Comparison of ENCODE assay signal across 6 cellular contexts in genomic region chr2:219254590-219255219, GRCh38. TPM values are rescaled to one million over a fixed set of nuclear protein-coding genes. Genes with fewer than 3 reads are reported as not detected.
DNase-seq lines count a peak whose midpoint lies in the region; ATAC-seq lines count a peak whose summit lies in the region.

No MANE protein-coding gene starts in this region.

- no peak overlapping the region for H4K91ac ChIP-seq in mesenchymal stem cell (ENCODE audit: low read length)

- H3K27me3 ChIP-seq in mesenchymal stem cell (ENCODE audit: control insufficient read depth in 1 of 2, insufficient read depth in 1 of 2, low read length in 2 of 2), result peaks cover 5 to 20% of the 10 kb centered on the region in 2 experiments

- peak overlapping the region; percentile 84 for H3K27ac Mint-ChIP-seq in activated naive CD4-positive, alpha-beta T cell treated with anti-CD3 and anti-CD28 coated beads, Interleukin-2, amount 10 ng/mL, durations not matched to agents 7 days and 5 days

- WGBS in mesenchymal stem cell, result 35% methylated on average over 12 of the region's 13 CpGs

- peaks cover 33% of the 10 kb centered on the region for H3K36me3 Mint-ChIP-seq in activated naive CD4-positive, alpha-beta T cell treated with anti-CD3 and anti-CD28 coated beads, Interleukin-2, amount 10 ng/mL, durations not matched to agents 7 days and 5 days

- peaks cover 2% of the 10 kb centered on the region for H3K79me1 ChIP-seq in mesenchymal stem cell (replicated peaks; ENCODE audit: low read length, poor library complexity, severe bottlenecking)

- no peak overlapping the region for H3K18ac ChIP-seq in mesenchymal stem cell (ENCODE audit: low read depth in 1 of 2, low read length in 2 of 2)

- H3K36me3 ChIP-seq in mesenchymal stem cell (ENCODE audit: control insufficient read depth in 1 of 2, insufficient read depth in 2 of 2, low read depth in 1 of 2, low read length in 2 of 2), result peaks cover 7 to 14% of the 10 kb centered on the region in 2 experiments

- ATAC-seq in GM18858 (IDR thresholded peaks at IDR 0.05; ENCODE audit: unreplicated experiment), result peak; percentile 24
- ATAC-seq in HG03442 (IDR thresholded peaks at IDR 0.05; ENCODE audit: unreplicated experiment), result peak; percentile 21
- ATAC-seq in sciatic nerve, result no peak

- H4K8ac ChIP-seq in mesenchymal stem cell (ENCODE audit: low read length), result no peak overlapping the region

- no peak overlapping the region for H3K4ac ChIP-seq in mesenchymal stem cell (ENCODE audit: low read depth in 1 of 2, low read length in 2 of 2)

- H2AFZ ChIP-seq in mesenchymal stem cell (ENCODE audit: low read depth, low read length), result peak overlapping the region; percentile 57

- H3K9me3 ChIP-seq in mesenchymal stem cell (ENCODE audit: control insufficient read depth, low read length), result no peaks in the 10 kb centered on the region

- intact Hi-C loops in sciatic nerve (cut with DNase I), result no loop called here

- no peak overlapping the region for H3K27ac ChIP-seq in mesenchymal stem cell (ENCODE audit: low read length, poor library complexity, severe bottlenecking)

- H2BK120ac ChIP-seq in mesenchymal stem cell (ENCODE audit: low read depth, low read length), result no peak overlapping the region

- H3K14ac ChIP-seq in mesenchymal stem cell (ENCODE audit: low read length in 2 of 2), result no peak overlapping the region

- H3K23ac ChIP-seq in mesenchymal stem cell (ENCODE audit: low read length in 2 of 2), result peak overlapping the region in 1 of 2 experiments; percentile 19

- H2BK15ac ChIP-seq in mesenchymal stem cell (ENCODE audit: low read depth, poor library complexity, severe bottlenecking), result no peak overlapping the region

- peaks cover 45% of the 10 kb centered on the region for H3K4me1 Mint-ChIP-seq in activated naive CD4-positive, alpha-beta T cell treated with anti-CD3 and anti-CD28 coated beads, Interleukin-2, amount 10 ng/mL, durations not matched to agents 7 days and 5 days

- H3K4me1 ChIP-seq in mesenchymal stem cell (ENCODE audit: control insufficient read depth, insufficient read depth, low read depth, low read length), result peaks cover 44% of the 10 kb centered on the region

- H2BK12ac ChIP-seq in mesenchymal stem cell (ENCODE audit: low read length in 2 of 2), result no peak overlapping the region

- H3K9ac ChIP-seq in mesenchymal stem cell (ENCODE audit: low read length), result peak overlapping the region; percentile 52

- no peaks in the 10 kb centered on the region for H3K9me3 Mint-ChIP-seq in activated naive CD4-positive, alpha-beta T cell treated with anti-CD3 and anti-CD28 coated beads, Interleukin-2, amount 10 ng/mL, durations not matched to agents 7 days and 5 days

- H3K27me3 Mint-ChIP-seq in activated naive CD4-positive, alpha-beta T cell treated with anti-CD3 and anti-CD28 coated beads, Interleukin-2, amount 10 ng/mL, durations not matched to agents 7 days and 5 days, result peaks cover 14% of the 10 kb centered on the region

- CTCF ChIA-PET in activated naive CD4-positive, alpha-beta T cell treated with anti-CD3 and anti-CD28 coated beads, Interleukin-2, amount 10 ng/mL, durations not matched to agents 7 days and 5 days (lab: Charles Lee), result interaction anchor here (1.0 to 5.5 kb wide), 6 partner anchors 10 to 83 kb away, joined by 3 to 49 read pairs (median 4); partner anchors contain the start of genes DNAJB2, GLB1L and STK16

- peak overlapping the region; percentile 92 for H3K4me3 Mint-ChIP-seq in activated naive CD4-positive, alpha-beta T cell treated with anti-CD3 and anti-CD28 coated beads, Interleukin-2, amount 10 ng/mL, durations not matched to agents 7 days and 5 days

- peak overlapping the region; percentile 100 for H3K4me2 ChIP-seq in mesenchymal stem cell (ENCODE audit: low read length, poor library complexity, severe bottlenecking)

- H3K4me3 ChIP-seq in mesenchymal stem cell (ENCODE audit: insufficient read depth in 1 of 2, low read depth in 1 of 2, low read length in 2 of 2), result peak overlapping the region; percentile 57 to 85

- H2AK5ac ChIP-seq in mesenchymal stem cell (ENCODE audit: low read length, severe bottlenecking), result no peak overlapping the region

- DNase-seq in activated naive CD4-positive, alpha-beta T cell treated with anti-CD3 and anti-CD28 coated beads, Interleukin-2, amount 10 ng/mL, durations not matched to agents 7 days and 5 days, result peak; percentile 59
- DNase-seq in mesenchymal stem cell, result peak; percentile 54
- no peak for DNase-seq in sciatic nerve (ENCODE audit: low spot score)
- no peak for DNase-seq in A172 (ENCODE audit: low spot score)

- no peak overlapping the region for H2BK5ac ChIP-seq in mesenchymal stem cell (ENCODE audit: low read depth, low read length, poor library complexity, severe bottlenecking)

RNA-seq across cellular contexts. Expression of gene TUBA4A, which starts 1.0 kb away (rescaled TPM):
- 11.2 TPM for polyA plus RNA-seq in mesenchymal stem cell (2013, experiment 1 of 2)
- polyA plus RNA-seq in mesenchymal stem cell (2013, experiment 2 of 2), result 9.3 TPM
- 12.5 TPM for total RNA-seq in sciatic nerve
- total RNA-seq in A172 (2014; rRNA removed; shearing (Covaris generic)), result 106 and 115 TPM in 2 replicates

RNA-seq across cellular contexts. Expression of gene TUBA4B, which starts 1.7 kb away (rescaled TPM):
- polyA plus RNA-seq in mesenchymal stem cell (2013, experiment 1 of 2), result not detected
- polyA plus RNA-seq in mesenchymal stem cell (2013, experiment 2 of 2), result not detected
- total RNA-seq in sciatic nerve, result not detected
- not detected in 2 replicates for total RNA-seq in A172 (2014; rRNA removed; shearing (Covaris generic))

RNA-seq across cellular contexts. Expression of gene STK16, which starts 9.4 kb away (rescaled TPM):
- 17.1 TPM for polyA plus RNA-seq in mesenchymal stem cell (2013, experiment 1 of 2)
- 15.8 TPM for polyA plus RNA-seq in mesenchymal stem cell (2013, experiment 2 of 2)
- total RNA-seq in sciatic nerve, result 16.5 TPM
- total RNA-seq in A172 (2014; rRNA removed; shearing (Covaris generic)), result 16.3 and 23.1 TPM in 2 replicates

RNA-seq across cellular contexts. Expression of gene GLB1L, which starts 9.5 kb away (rescaled TPM):
- polyA plus RNA-seq in mesenchymal stem cell (2013, experiment 1 of 2), result 5.2 TPM
- 5.2 TPM for polyA plus RNA-seq in mesenchymal stem cell (2013, experiment 2 of 2)
- total RNA-seq in sciatic nerve, result 4.2 TPM
- total RNA-seq in A172 (2014; rRNA removed; shearing (Covaris generic)), result 9.6 and 12.1 TPM in 2 replicates

RNA-seq across cellular contexts. Expression of gene DNAJB2, which starts 24.5 kb away (rescaled TPM):
- polyA plus RNA-seq in mesenchymal stem cell (2013, experiment 1 of 2), result 32.5 TPM
- 34.8 TPM for polyA plus RNA-seq in mesenchymal stem cell (2013, experiment 2 of 2)
- total RNA-seq in sciatic nerve, result 120 TPM
- total RNA-seq in A172 (2014; rRNA removed; shearing (Covaris generic)), result 27.5 and 40.7 TPM in 2 replicates

Comparison
In these comparisons a context has a peak if more than half of its experiments do, and no peak if none do; other contexts are left out.
1. DNase-seq: peak in activated naive CD4-positive, alpha-beta T cell treated with anti-CD3 and anti-CD28 coated beads, Interleukin-2, amount 10 ng/mL, durations not matched to agents 7 days and 5 days (single experiment) and mesenchymal stem cell (single experiment); none in sciatic nerve (single experiment) and A172 (single experiment).